ENCODE assay signal across 18 cellular contexts in the genomic region with DNA sequence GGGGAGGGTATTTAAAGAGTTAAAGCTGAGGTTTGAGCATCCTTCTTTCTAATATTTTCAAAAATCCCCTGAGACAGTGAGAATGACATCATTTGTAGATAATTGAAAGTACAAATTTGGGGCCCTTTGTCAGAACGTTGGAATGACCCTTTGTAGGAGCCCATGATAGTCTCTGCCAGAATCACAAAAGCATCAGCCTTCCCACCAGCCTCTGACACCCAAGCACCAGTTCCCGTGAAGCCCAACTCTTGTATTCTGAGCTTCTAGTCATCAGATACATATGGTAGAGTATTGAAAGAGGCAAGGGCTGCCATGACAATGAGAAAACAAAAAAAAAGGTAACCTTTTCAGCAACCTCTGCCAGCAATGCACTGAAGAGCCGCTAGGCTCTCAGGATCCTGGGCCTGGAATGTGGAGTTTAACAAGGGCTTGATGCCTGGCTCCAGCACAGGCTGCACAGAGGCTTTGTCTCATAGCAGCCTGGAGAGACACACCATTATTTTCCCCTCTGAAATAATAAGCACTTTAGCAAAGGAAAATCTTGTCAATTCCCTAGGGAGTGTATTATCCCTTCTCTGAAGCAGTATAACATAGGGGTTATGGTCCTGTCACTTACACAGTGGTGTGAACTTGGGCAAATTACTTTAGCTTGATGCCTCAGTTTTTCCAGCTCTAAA.
DNase-seq lines count a peak whose midpoint lies in the region; ATAC-seq lines count a peak whose summit lies in the region.
"Had no signal": no experiment of that assay in that cellular context is flagged by ENCODE, and none has a peak within 500 bp of the region (broad histone marks: within the 10 kb centered on the region; RNA-seq: fewer than 3 reads in every experiment).

No MANE protein-coding gene starts in this region.

- H3K4me3 Mint-ChIP-seq in stimulated activated naive B cell treated with anti-CD40 and anti-IgM and Interleukin-4, amounts not matched to agents 10 μg/mL and 1 μg/mL and 100 μg/mL, for 72 hours: no peak overlapping the region
- H3K4me3 Mint-ChIP-seq: activated CD4-positive, alpha-beta T cell treated with anti-CD3 and anti-CD28 coated beads, Interleukin-2, amount 10 ng/mL, durations not matched to agents 7 days and 5 days had no signal

- H3K36me3 Mint-ChIP-seq in stimulated activated naive B cell treated with anti-CD40 and anti-IgM and Interleukin-4, amounts not matched to agents 10 μg/mL and 1 μg/mL and 100 μg/mL, for 72 hours: peaks cover 7 to 10% of the 10 kb centered on the region in 2 donors

- H3K27ac Mint-ChIP-seq in stimulated activated naive B cell treated with anti-CD40 and anti-IgM and Interleukin-4, amounts not matched to agents 10 μg/mL and 1 μg/mL and 100 μg/mL, for 72 hours: no peak overlapping the region
- H3K27ac Mint-ChIP-seq: activated CD4-positive, alpha-beta T cell treated with anti-CD3 and anti-CD28 coated beads, Interleukin-2, amount 10 ng/mL, durations not matched to agents 7 days and 5 days had no signal

- H3K27me3 Mint-ChIP-seq in stimulated activated naive B cell treated with anti-CD40 and anti-IgM and Interleukin-4, amounts not matched to agents 10 μg/mL and 1 μg/mL and 100 μg/mL, for 72 hours: peaks cover 15 to 22% of the 10 kb centered on the region in 2 donors

- ATAC-seq in stimulated activated naive B cell treated with anti-CD40 and anti-IgM and Interleukin-4, amounts not matched to agents 10 μg/mL and 1 μg/mL and 100 μg/mL, for 72 hours (replicated peaks): peak; percentile 34 to 64
- ATAC-seq: pancreas; stimulated activated naive CD8-positive, alpha-beta T cell treated with anti-CD3 and anti-CD28 coated beads, Interleukin-15, Interleukin-2, amounts not matched to agents 100 U/mL and 50 U/mL, for 24 hours had no signal

- DNase-seq in NCI-H2107 treated with DMSO at 0.1 percent for 48 hours (lab: John Stamatoyannopoulos, UW; ENCODE audit: unreplicated experiment): peak; percentile 33
- no peak for DNase-seq in NCI-H2107 (lab: John Stamatoyannopoulos, UW)
- DNase-seq in NCI-H69 (lab: John Stamatoyannopoulos, UW): peak; percentile 71
- peak; percentile 54 for DNase-seq in glomerular visceral epithelial cell (ENCODE audit: extremely low spot score)
- no peak for DNase-seq in stimulated activated naive B cell treated with anti-CD40 and anti-IgM and Interleukin-4, amounts not matched to agents 10 μg/mL and 1 μg/mL and 100 μg/mL, for 72 hours
- no peak for DNase-seq in stimulated activated CD4-positive, alpha-beta T cell treated with anti-CD3 and anti-CD28 coated beads, Interleukin-12 subunit alpha, Interleukin-12 subunit beta, amount 100 ng/mL, for 4 hours
- DNase-seq in hippocampal formation (lab: John Stamatoyannopoulos, UW): no peak
- no peak for DNase-seq in stimulated activated naive CD4-positive, alpha-beta T cell treated with Interleukin-2 at 50 U/mL for 16 hours (lab: John Stamatoyannopoulos, UW)
- DNase-seq: activated CD4-positive, alpha-beta T cell treated with anti-CD3 and anti-CD28 coated beads, Interleukin-2, amount 10 ng/mL, durations not matched to agents 7 days and 5 days; caudate nucleus; GM23248; KBM-7; NCI-H1092 treated with DMSO at 0.1 percent for 48 hours; NCI-H510A; pancreas; small intestine; stimulated activated naive CD8-positive, alpha-beta T cell treated with anti-CD3 and anti-CD28 coated beads, Interleukin-15, Interleukin-2, amounts not matched to agents 100 U/mL and 50 U/mL, for 24 hours; uterus had no signal

- H3K9me3 Mint-ChIP-seq in stimulated activated naive B cell treated with anti-CD40 and anti-IgM and Interleukin-4, amounts not matched to agents 10 μg/mL and 1 μg/mL and 100 μg/mL, for 72 hours: peaks cover 0 to 3% of the 10 kb centered on the region in 2 donors
- H3K9me3 Mint-ChIP-seq: activated CD4-positive, alpha-beta T cell treated with anti-CD3 and anti-CD28 coated beads, Interleukin-2, amount 10 ng/mL, durations not matched to agents 7 days and 5 days had no signal

- peaks cover 16 to 48% of the 10 kb centered on the region in 2 donors for H3K4me1 Mint-ChIP-seq in stimulated activated naive B cell treated with anti-CD40 and anti-IgM and Interleukin-4, amounts not matched to agents 10 μg/mL and 1 μg/mL and 100 μg/mL, for 72 hours
- H3K4me1 Mint-ChIP-seq: activated CD4-positive, alpha-beta T cell treated with anti-CD3 and anti-CD28 coated beads, Interleukin-2, amount 10 ng/mL, durations not matched to agents 7 days and 5 days had no signal

Comparison
In these comparisons a context has a peak if more than half of its experiments do, and no peak if none do; other contexts are left out.
1. DNase-seq: peak in NCI-H2107 treated with DMSO at 0.1 percent for 48 hours (single experiment), NCI-H69 (single experiment) and glomerular visceral epithelial cell (single experiment); none in NCI-H2107 (single experiment), stimulated activated naive B cell treated with anti-CD40 and anti-IgM and Interleukin-4, amounts not matched to agents 10 μg/mL and 1 μg/mL and 100 μg/mL, for 72 hours (single experiment), stimulated activated CD4-positive, alpha-beta T cell treated with anti-CD3 and anti-CD28 coated beads, Interleukin-12 subunit alpha, Interleukin-12 subunit beta, amount 100 ng/mL, for 4 hours (single experiment), hippocampal formation (0 of 2) and stimulated activated naive CD4-positive, alpha-beta T cell treated with Interleukin-2 at 50 U/mL for 16 hours (single experiment).